Comparison of ENCODE assay signal across 16 cellular contexts in the genomic region with DNA sequence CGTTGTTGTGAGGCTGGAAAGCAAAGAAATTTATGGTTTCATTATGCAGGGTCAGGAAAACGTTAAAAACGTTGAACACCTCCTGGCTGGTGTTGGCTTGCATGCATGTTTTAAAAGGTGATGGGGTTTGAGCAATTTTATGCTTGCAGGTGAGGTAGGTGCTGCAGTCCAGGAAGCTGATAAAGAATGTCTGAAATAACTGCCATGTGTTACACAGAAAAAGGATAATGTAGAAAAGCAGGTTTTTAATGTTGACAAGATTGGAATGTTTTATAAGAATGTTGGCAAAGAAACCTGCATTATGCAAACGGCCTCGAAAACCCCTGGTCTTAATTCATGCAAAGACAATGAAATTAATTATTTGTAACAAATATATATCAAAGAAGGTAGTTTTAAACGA.
"Had no signal": no experiment of that assay in that cellular context is flagged by ENCODE, and none has a peak within 500 bp of the region (broad histone marks: within the 10 kb centered on the region; RNA-seq: fewer than 3 reads in every experiment).

No MANE protein-coding gene starts in this region.

- H3K4me3 ChIP-seq: esophagus squamous epithelium, lung, thoracic aorta had no signal

- H3K27ac ChIP-seq: esophagus squamous epithelium, thoracic aorta had no signal

- ATAC-seq: activated T-cell treated with anti-CD3 and anti-CD28 coated beads, Interleukin-2, amount 50 U/mL, for 4 hours; left colon; stimulated activated naive B cell treated with anti-CD40 and anti-IgM and Interleukin-4, amounts not matched to agents 10 μg/mL and 1 μg/mL and 100 μg/mL, for 72 hours had no signal

- H3K4me1 ChIP-seq: esophagus squamous epithelium had no signal

- DNase-seq: activated CD4-positive, alpha-beta T cell treated with anti-CD3 and anti-CD28 coated beads, Interleukin-2, amount 10 ng/mL, durations not matched to agents 24 days and 14 days; activated CD4-positive, CD25-positive, alpha-beta regulatory T cell; activated CD8-positive, alpha-beta memory T cell treated with anti-CD3 and anti-CD28 coated beads, Interleukin-2, amount 50 U/mL, for 4 hours; activated effector memory CD4-positive, alpha-beta T cell treated with Interleukin-2 at 50 U/mL for 16 hours; activated naive CD4-positive, alpha-beta T cell treated with anti-CD3 and anti-CD28 coated beads, Interleukin-2, amount 50 U/mL, for 16 hours; activated T-cell treated with anti-CD3 and anti-CD28 coated beads, Interleukin-2, amount 50 U/mL, for 4 hours; aorta; cortex of kidney; effector CD4-positive, alpha-beta T cell; esophagus squamous epithelium; left colon; midbrain; nucleus accumbens; stimulated activated naive B cell treated with anti-CD40 and anti-IgM and Interleukin-4, amounts not matched to agents 10 μg/mL and 1 μg/mL and 100 μg/mL, for 72 hours had no signal

- H3K36me3 ChIP-seq: esophagus squamous epithelium, thoracic aorta had no signal

- H3K27me3 ChIP-seq: esophagus squamous epithelium had no signal
